9 cellular contexts compared by ENCODE assay signal in genomic region chr11:63870351-63871197, GRCh38. TPM values are rescaled to one million over a fixed set of nuclear protein-coding genes. Genes with fewer than 3 reads are reported as not detected.
A peak's percentile ranks its signal among the peaks of the same experiment; 100 is the strongest.
DNase-seq lines count a peak whose midpoint lies in the region; ATAC-seq and TF ChIP-seq lines count a peak whose summit lies in the region.
"Had no signal": no experiment of that assay in that cellular context is flagged by ENCODE, and none has a peak within 500 bp of the region (broad histone marks: within the 10 kb centered on the region; RNA-seq: fewer than 3 reads in every experiment).

No MANE protein-coding gene starts in this region.

- no CpG with 5 or more reads among the region's 15 CpGs for WGBS in trophoblast cell (ENCODE audit: extremely low coverage, insufficient coverage, insufficient read length)

- H4K91ac ChIP-seq in trophoblast cell (ENCODE audit: low read depth, low read length) = no peak overlapping the region

- H3K79me2 ChIP-seq in trophoblast cell (ENCODE audit: control insufficient read depth, insufficient read depth, low read length, poor library complexity) = peaks cover 22% of the 10 kb centered on the region

- H2AFZ ChIP-seq in trophoblast cell (ENCODE audit: insufficient read depth, low read length, poor library complexity) = no peak overlapping the region

- H3K9me3 ChIP-seq in trophoblast cell (ENCODE audit: insufficient read depth, low read depth, low read length) = no peaks in the 10 kb centered on the region

- peaks cover 3% of the 10 kb centered on the region for H3K79me1 ChIP-seq in trophoblast cell (ENCODE audit: low read length)

- no peak overlapping the region for H3K4me2 ChIP-seq in trophoblast cell (ENCODE audit: low read length)

- H3K36me3 ChIP-seq in trophoblast cell (ENCODE audit: control insufficient read depth in 1 of 2, insufficient read depth in 2 of 2, low read length in 2 of 2) = peaks cover 6 to 8% of the 10 kb centered on the region in 2 experiments

- H3K27ac ChIP-seq in C4-2B = peak overlapping the region; percentile 75
- peak overlapping the region; percentile 33 for H3K27ac ChIP-seq in cingulate gyrus (ENCODE audit: low read depth, low read length)
- no peak overlapping the region for H3K27ac ChIP-seq in trophoblast cell (ENCODE audit: low read depth, low read length)

- H3K14ac ChIP-seq in trophoblast cell (ENCODE audit: low read length) = no peak overlapping the region

- ATAC-seq in GM18520 (IDR thresholded peaks at IDR 0.05; ENCODE audit: unreplicated experiment) = no peak
- ATAC-seq in HG02763 (IDR thresholded peaks at IDR 0.05; ENCODE audit: unreplicated experiment) = no peak
- no peak for ATAC-seq in GM19452 (IDR thresholded peaks at IDR 0.05; ENCODE audit: unreplicated experiment)

- H3K4ac ChIP-seq in trophoblast cell (ENCODE audit: low read depth, low read length) = peak overlapping the region; percentile 49

- H3K4me3 ChIP-seq in trophoblast cell (ENCODE audit: low read depth, low read length) = no peak overlapping the region

- no peaks in the 10 kb centered on the region for H3K27me3 ChIP-seq in trophoblast cell (ENCODE audit: insufficient read depth, low read length)

- no peak overlapping the region for H2BK5ac ChIP-seq in trophoblast cell (ENCODE audit: low read depth, low read length, poor library complexity)

- DNase-seq in LHCN-M2 (ENCODE audit: low read depth) (peak; percentile 22), trophoblast cell (no peak), NCI-H146 (lab: John Stamatoyannopoulos, UW) (no peak)
- DNase-seq: hippocampal formation had no signal

- H3K9ac ChIP-seq in trophoblast cell (ENCODE audit: low read length) = no peak overlapping the region

- TF ChIP-seq CTCF in C4-2B (conservative IDR thresholded peaks at IDR 0.05) = no peak

- no peak overlapping the region for H4K12ac ChIP-seq in trophoblast cell (ENCODE audit: low read depth, low read length)

- no peak overlapping the region for H2BK120ac ChIP-seq in trophoblast cell (ENCODE audit: insufficient read depth, low read length, poor library complexity)

- no peak overlapping the region for H4K8ac ChIP-seq in trophoblast cell (ENCODE audit: low read depth, low read length)

- no peak overlapping the region for H3K18ac ChIP-seq in trophoblast cell (ENCODE audit: low read length)

- peaks cover 25 to 34% of the 10 kb centered on the region in 2 experiments for H3K4me1 ChIP-seq in trophoblast cell (ENCODE audit: control insufficient read depth in 1 of 2, insufficient read depth in 2 of 2, low read length in 2 of 2)

- H3K23ac ChIP-seq in trophoblast cell (ENCODE audit: low read length) = no peak overlapping the region

- H2BK12ac ChIP-seq in trophoblast cell (ENCODE audit: low read length) = no peak overlapping the region

- H2AK5ac ChIP-seq in trophoblast cell (ENCODE audit: low read length) = no peak overlapping the region

RNA-seq across cellular contexts. Expression of gene MARK2, which starts 31.7 kb away (rescaled TPM):
- 14.6 and 16.4 TPM in 2 replicates for total RNA-seq in LHCN-M2 (2014; rRNA removed)
- 13.5 TPM for polyA plus RNA-seq in LHCN-M2 (2012)
- polyA plus RNA-seq in trophoblast cell (2013) = 67.3 and 70.2 TPM in 2 replicates

RNA-seq across cellular contexts. Expression of gene RCOR2, which starts 46.4 kb away (rescaled TPM):
- total RNA-seq in LHCN-M2 (2014; rRNA removed) = 0.23 and 0.58 TPM in 2 replicates
- polyA plus RNA-seq in LHCN-M2 (2012) = 0.26 TPM
- polyA plus RNA-seq in trophoblast cell (2013) = 11.6 and 13.0 TPM in 2 replicates

RNA-seq across cellular contexts. Expression of gene SPINDOC, which starts 57.3 kb away (rescaled TPM):
- total RNA-seq in LHCN-M2 (2014; rRNA removed) = 31.7 and 33.8 TPM in 2 replicates
- polyA plus RNA-seq in LHCN-M2 (2012) = 30.0 TPM
- polyA plus RNA-seq in trophoblast cell (2013) = 47.1 and 48.8 TPM in 2 replicates
